1 cellular context compared by ENCODE assay signal in the genomic region with DNA sequence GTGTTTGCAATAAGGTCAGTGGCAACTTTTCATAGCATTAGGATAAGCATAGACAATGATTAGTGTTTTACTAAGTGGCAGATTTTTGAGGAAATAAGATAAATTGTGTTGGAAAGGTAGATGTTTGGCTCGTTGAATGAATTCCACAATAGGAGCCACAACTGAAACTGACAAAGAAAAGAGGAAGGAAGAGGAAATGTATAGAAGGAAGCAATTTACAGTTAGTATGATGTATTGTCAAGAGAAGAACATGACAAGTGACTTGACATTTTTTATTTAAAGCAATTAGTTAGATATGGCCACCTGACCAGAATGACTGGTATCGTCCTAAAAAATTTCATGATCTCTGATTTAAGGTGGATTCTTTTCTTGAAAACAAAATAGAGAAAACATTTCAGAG.
TF ChIP-seq lines count a peak whose summit lies in the region.

No MANE protein-coding gene starts in this region.

TF ChIP-seq in K562, 482 proteins besides CTCF, POLR2A, EP300 and RAD21 (continued from another document):
- TF ChIP-seq, protein P1, sequence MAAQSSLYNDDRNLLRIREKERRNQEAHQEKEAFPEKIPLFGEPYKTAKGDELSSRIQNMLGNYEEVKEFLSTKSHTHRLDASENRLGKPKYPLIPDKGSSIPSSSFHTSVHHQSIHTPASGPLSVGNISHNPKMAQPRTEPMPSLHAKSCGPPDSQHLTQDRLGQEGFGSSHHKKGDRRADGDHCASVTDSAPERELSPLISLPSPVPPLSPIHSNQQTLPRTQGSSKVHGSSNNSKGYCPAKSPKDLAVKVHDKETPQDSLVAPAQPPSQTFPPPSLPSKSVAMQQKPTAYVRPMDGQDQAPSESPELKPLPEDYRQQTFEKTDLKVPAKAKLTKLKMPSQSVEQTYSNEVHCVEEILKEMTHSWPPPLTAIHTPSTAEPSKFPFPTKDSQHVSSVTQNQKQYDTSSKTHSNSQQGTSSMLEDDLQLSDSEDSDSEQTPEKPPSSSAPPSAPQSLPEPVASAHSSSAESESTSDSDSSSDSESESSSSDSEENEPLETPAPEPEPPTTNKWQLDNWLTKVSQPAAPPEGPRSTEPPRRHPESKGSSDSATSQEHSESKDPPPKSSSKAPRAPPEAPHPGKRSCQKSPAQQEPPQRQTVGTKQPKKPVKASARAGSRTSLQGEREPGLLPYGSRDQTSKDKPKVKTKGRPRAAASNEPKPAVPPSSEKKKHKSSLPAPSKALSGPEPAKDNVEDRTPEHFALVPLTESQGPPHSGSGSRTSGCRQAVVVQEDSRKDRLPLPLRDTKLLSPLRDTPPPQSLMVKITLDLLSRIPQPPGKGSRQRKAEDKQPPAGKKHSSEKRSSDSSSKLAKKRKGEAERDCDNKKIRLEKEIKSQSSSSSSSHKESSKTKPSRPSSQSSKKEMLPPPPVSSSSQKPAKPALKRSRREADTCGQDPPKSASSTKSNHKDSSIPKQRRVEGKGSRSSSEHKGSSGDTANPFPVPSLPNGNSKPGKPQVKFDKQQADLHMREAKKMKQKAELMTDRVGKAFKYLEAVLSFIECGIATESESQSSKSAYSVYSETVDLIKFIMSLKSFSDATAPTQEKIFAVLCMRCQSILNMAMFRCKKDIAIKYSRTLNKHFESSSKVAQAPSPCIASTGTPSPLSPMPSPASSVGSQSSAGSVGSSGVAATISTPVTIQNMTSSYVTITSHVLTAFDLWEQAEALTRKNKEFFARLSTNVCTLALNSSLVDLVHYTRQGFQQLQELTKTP (IDR thresholded peaks at IDR 0.05; ENCODE audit: low read depth in 1 of 2, partially characterized antibody in 2 of 2) = no peak
- TF ChIP-seq XRCC4 (IDR thresholded peaks at IDR 0.05; ENCODE audit: extremely low read depth, insufficient read depth, insufficient read length) = no peak
- peak; percentile 52; the same call in 1 of the 2 replicates for TF ChIP-seq ZNF766 (CRISPR knock-in tag; conservative IDR thresholded peaks at IDR 0.05)
- TF ChIP-seq ZFP30 (CRISPR knock-in tag; IDR thresholded peaks at IDR 0.05; ENCODE audit: borderline replicate concordance) = no peak
- no peak for TF ChIP-seq CXXC5 (CRISPR knock-in tag; IDR thresholded peaks at IDR 0.05)
- TF ChIP-seq PTTG1 (tag; IDR thresholded peaks at IDR 0.05; ENCODE audit: low read depth) = no peak
- TF ChIP-seq ZBTB1 (CRISPR knock-in tag; IDR thresholded peaks at IDR 0.05; ENCODE audit: borderline replicate concordance, low read depth) = no peak
- TF ChIP-seq NEUROD1 (IDR thresholded peaks at IDR 0.05; ENCODE audit: borderline replicate concordance, low read depth, low read length, partially characterized antibody) = no peak
- TF ChIP-seq ZNF165 (CRISPR knock-in tag; IDR thresholded peaks at IDR 0.05; ENCODE audit: borderline replicate concordance) = no peak
- TF ChIP-seq, protein P2, sequence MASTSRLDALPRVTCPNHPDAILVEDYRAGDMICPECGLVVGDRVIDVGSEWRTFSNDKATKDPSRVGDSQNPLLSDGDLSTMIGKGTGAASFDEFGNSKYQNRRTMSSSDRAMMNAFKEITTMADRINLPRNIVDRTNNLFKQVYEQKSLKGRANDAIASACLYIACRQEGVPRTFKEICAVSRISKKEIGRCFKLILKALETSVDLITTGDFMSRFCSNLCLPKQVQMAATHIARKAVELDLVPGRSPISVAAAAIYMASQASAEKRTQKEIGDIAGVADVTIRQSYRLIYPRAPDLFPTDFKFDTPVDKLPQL (IDR thresholded peaks at IDR 0.05; ENCODE audit: extremely low read depth, insufficient read length) = no peak
- no peak for TF ChIP-seq COPS2 (conservative IDR thresholded peaks at IDR 0.05)
- TF ChIP-seq, protein P3, sequence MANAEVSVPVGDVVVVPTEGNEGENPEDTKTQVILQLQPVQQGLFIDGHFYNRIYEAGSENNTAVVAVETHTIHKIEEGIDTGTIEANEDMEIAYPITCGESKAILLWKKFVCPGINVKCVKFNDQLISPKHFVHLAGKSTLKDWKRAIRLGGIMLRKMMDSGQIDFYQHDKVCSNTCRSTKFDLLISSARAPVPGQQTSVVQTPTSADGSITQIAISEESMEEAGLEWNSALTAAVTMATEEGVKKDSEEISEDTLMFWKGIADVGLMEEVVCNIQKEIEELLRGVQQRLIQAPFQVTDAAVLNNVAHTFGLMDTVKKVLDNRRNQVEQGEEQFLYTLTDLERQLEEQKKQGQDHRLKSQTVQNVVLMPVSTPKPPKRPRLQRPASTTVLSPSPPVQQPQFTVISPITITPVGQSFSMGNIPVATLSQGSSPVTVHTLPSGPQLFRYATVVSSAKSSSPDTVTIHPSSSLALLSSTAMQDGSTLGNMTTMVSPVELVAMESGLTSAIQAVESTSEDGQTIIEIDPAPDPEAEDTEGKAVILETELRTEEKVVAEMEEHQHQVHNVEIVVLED (CRISPR knock-in tag; IDR thresholded peaks at IDR 0.05) = no peak
- TF ChIP-seq, protein P4, sequence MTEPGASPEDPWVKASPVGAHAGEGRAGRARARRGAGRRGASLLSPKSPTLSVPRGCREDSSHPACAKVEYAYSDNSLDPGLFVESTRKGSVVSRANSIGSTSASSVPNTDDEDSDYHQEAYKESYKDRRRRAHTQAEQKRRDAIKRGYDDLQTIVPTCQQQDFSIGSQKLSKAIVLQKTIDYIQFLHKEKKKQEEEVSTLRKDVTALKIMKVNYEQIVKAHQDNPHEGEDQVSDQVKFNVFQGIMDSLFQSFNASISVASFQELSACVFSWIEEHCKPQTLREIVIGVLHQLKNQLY (CRISPR knock-in tag; conservative IDR thresholded peaks at IDR 0.05) = no peak
- no peak for TF ChIP-seq NCOA2 (IDR thresholded peaks at IDR 0.05; ENCODE audit: partially characterized antibody in 2 of 2)
- TF ChIP-seq, protein P5, sequence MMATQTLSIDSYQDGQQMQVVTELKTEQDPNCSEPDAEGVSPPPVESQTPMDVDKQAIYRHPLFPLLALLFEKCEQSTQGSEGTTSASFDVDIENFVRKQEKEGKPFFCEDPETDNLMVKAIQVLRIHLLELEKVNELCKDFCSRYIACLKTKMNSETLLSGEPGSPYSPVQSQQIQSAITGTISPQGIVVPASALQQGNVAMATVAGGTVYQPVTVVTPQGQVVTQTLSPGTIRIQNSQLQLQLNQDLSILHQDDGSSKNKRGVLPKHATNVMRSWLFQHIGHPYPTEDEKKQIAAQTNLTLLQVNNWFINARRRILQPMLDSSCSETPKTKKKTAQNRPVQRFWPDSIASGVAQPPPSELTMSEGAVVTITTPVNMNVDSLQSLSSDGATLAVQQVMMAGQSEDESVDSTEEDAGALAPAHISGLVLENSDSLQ (IDR thresholded peaks at IDR 0.05) = peak; percentile 15; the same call in 1 of the 2 replicates
- peak; percentile 74 for TF ChIP-seq MEIS2 (IDR thresholded peaks at IDR 0.05; ENCODE audit: partially characterized antibody)
- TF ChIP-seq EHMT2 (IDR thresholded peaks at IDR 0.05) = no peak
- TF ChIP-seq, protein P6, sequence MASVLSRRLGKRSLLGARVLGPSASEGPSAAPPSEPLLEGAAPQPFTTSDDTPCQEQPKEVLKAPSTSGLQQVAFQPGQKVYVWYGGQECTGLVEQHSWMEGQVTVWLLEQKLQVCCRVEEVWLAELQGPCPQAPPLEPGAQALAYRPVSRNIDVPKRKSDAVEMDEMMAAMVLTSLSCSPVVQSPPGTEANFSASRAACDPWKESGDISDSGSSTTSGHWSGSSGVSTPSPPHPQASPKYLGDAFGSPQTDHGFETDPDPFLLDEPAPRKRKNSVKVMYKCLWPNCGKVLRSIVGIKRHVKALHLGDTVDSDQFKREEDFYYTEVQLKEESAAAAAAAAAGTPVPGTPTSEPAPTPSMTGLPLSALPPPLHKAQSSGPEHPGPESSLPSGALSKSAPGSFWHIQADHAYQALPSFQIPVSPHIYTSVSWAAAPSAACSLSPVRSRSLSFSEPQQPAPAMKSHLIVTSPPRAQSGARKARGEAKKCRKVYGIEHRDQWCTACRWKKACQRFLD (CRISPR knock-in tag; IDR thresholded peaks at IDR 0.05) = 0 out of 2 replicates have a peak, but pooled peaks have one; percentile 30
- TF ChIP-seq SETDB1 (IDR thresholded peaks at IDR 0.05; ENCODE audit: low read length) = no peak
- TF ChIP-seq, protein P7, sequence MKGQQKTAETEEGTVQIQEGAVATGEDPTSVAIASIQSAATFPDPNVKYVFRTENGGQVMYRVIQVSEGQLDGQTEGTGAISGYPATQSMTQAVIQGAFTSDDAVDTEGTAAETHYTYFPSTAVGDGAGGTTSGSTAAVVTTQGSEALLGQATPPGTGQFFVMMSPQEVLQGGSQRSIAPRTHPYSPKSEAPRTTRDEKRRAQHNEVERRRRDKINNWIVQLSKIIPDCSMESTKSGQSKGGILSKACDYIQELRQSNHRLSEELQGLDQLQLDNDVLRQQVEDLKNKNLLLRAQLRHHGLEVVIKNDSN (CRISPR knock-in tag; IDR thresholded peaks at IDR 0.05) = no peak
- TF ChIP-seq, protein P8, sequence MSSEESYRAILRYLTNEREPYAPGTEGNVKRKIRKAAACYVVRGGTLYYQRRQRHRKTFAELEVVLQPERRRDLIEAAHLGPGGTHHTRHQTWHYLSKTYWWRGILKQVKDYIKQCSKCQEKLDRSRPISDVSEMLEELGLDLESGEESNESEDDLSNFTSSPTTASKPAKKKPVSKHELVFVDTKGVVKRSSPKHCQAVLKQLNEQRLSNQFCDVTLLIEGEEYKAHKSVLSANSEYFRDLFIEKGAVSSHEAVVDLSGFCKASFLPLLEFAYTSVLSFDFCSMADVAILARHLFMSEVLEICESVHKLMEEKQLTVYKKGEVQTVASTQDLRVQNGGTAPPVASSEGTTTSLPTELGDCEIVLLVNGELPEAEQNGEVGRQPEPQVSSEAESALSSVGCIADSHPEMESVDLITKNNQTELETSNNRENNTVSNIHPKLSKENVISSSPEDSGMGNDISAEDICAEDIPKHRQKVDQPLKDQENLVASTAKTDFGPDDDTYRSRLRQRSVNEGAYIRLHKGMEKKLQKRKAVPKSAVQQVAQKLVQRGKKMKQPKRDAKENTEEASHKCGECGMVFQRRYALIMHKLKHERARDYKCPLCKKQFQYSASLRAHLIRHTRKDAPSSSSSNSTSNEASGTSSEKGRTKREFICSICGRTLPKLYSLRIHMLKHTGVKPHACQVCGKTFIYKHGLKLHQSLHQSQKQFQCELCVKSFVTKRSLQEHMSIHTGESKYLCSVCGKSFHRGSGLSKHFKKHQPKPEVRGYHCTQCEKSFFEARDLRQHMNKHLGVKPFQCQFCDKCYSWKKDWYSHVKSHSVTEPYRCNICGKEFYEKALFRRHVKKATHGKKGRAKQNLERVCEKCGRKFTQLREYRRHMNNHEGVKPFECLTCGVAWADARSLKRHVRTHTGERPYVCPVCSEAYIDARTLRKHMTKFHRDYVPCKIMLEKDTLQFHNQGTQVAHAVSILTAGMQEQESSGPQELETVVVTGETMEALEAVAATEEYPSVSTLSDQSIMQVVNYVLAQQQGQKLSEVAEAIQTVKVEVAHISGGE (CRISPR knock-in tag; IDR thresholded peaks at IDR 0.05) = peak in 1 of 3 experiments; percentile 42; a peak in 1 of 6 replicates
- TF ChIP-seq, protein P9, sequence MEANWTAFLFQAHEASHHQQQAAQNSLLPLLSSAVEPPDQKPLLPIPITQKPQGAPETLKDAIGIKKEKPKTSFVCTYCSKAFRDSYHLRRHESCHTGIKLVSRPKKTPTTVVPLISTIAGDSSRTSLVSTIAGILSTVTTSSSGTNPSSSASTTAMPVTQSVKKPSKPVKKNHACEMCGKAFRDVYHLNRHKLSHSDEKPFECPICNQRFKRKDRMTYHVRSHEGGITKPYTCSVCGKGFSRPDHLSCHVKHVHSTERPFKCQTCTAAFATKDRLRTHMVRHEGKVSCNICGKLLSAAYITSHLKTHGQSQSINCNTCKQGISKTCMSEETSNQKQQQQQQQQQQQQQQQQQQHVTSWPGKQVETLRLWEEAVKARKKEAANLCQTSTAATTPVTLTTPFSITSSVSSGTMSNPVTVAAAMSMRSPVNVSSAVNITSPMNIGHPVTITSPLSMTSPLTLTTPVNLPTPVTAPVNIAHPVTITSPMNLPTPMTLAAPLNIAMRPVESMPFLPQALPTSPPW (CRISPR knock-in tag; IDR thresholded peaks at IDR 0.05) = no peak
- TF ChIP-seq LEF1 (IDR thresholded peaks at IDR 0.05) = no peak
- TF ChIP-seq ZNF184 (CRISPR knock-in tag; IDR thresholded peaks at IDR 0.05) = no peak
- TF ChIP-seq, protein P10, sequence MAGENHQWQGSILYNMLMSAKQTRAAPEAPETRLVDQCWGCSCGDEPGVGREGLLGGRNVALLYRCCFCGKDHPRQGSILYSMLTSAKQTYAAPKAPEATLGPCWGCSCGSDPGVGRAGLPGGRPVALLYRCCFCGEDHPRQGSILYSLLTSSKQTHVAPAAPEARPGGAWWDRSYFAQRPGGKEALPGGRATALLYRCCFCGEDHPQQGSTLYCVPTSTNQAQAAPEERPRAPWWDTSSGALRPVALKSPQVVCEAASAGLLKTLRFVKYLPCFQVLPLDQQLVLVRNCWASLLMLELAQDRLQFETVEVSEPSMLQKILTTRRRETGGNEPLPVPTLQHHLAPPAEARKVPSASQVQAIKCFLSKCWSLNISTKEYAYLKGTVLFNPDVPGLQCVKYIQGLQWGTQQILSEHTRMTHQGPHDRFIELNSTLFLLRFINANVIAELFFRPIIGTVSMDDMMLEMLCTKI (IDR thresholded peaks at IDR 0.05; ENCODE audit: partially characterized antibody) = no peak
- no peak for TF ChIP-seq GTF2F1 (IDR thresholded peaks at IDR 0.05; ENCODE audit: low read depth, low read length)
- TF ChIP-seq PTRF (tag; IDR thresholded peaks at IDR 0.05) = no peak
- no peak for TF ChIP-seq TCFL5 (CRISPR knock-in tag; conservative IDR thresholded peaks at IDR 0.05)
- no peak for TF ChIP-seq CCAR2 (IDR thresholded peaks at IDR 0.05; ENCODE audit: low read depth, low read length)
- no peak for TF ChIP-seq WHSC1 (IDR thresholded peaks at IDR 0.05; ENCODE audit: low read length)
- TF ChIP-seq SRF (CRISPR knock-in tag; IDR thresholded peaks at IDR 0.05) = no peak
- no peak for TF ChIP-seq KLF1 (tag; IDR thresholded peaks at IDR 0.05)
- no peak for TF ChIP-seq CREB1 (IDR thresholded peaks at IDR 0.05)
- TF ChIP-seq CREB1 (CRISPR knock-in tag; IDR thresholded peaks at IDR 0.05) = no peak
- no peak for TF ChIP-seq ZNF586 (CRISPR knock-in tag; conservative IDR thresholded peaks at IDR 0.05)
- no peak for TF ChIP-seq POLR2B (IDR thresholded peaks at IDR 0.05; ENCODE audit: low read depth, partially characterized antibody)
- no peak for TF ChIP-seq KAT2B (IDR thresholded peaks at IDR 0.05; ENCODE audit: low read depth, low read length)
